In genomic region chrX:22081475-22082092, GRCh38 we compare ENCODE assay signal across 8 cellular contexts. TPM values are rescaled to one million over a fixed set of nuclear protein-coding genes. Genes with fewer than 3 reads are reported as not detected.
DNase-seq lines count a peak whose midpoint lies in the region; ATAC-seq, FAIRE-seq and TF ChIP-seq lines count a peak whose summit lies in the region.

No MANE protein-coding gene starts in this region.

- H3K79me2 ChIP-seq in endothelial cell of umbilical vein (ENCODE audit: control insufficient read depth, insufficient read depth, low read length): no peaks in the 10 kb centered on the region

- H3K9me1 ChIP-seq in endothelial cell of umbilical vein (replicated peaks; ENCODE audit: control insufficient read depth, extremely low read depth, insufficient read depth, low read length): no peaks in the 10 kb centered on the region

- CTCF ChIA-PET in endothelial cell of umbilical vein (lab: Charles Lee): interaction anchor here (0.7 to 4.2 kb wide), 15 partner anchors 9 to 1821 kb away, joined by 3 to 36 read pairs (median 6); no protein-coding TSS in a partner anchor

- no peak overlapping the region for H3K4me3 Mint-ChIP-seq in nephron progenitor cell

- no peaks in the 10 kb centered on the region for H3K9me3 ChIP-seq in endothelial cell of umbilical vein (replicated peaks; ENCODE audit: control insufficient read depth, insufficient read depth, low read length)

- H3K4me3 ChIP-seq in endothelial cell of umbilical vein (replicated peaks in 1 of 3; ENCODE audit: insufficient read depth in 1 of 3, low read depth in 1 of 3, low read length in 3 of 3): no peak overlapping the region

- no peaks in the 10 kb centered on the region for H3K36me3 Mint-ChIP-seq in nephron progenitor cell (ENCODE audit: low read depth)

- peak; percentile 74 for FAIRE-seq in endothelial cell of umbilical vein (lab: Jason Lieb, UNC)

- no peak overlapping the region for H2AFZ ChIP-seq in endothelial cell of umbilical vein (ENCODE audit: low read depth, low read length)

- H3K27ac ChIP-seq in endothelial cell of umbilical vein (ENCODE audit: insufficient read depth, low read depth, low read length): no peak overlapping the region

- no peak for TF ChIP-seq POLR2A in endothelial cell of umbilical vein (IDR thresholded peaks at IDR 0.05; ENCODE audit: low read depth, low read length)

- H3K4me1 Mint-ChIP-seq in nephron progenitor cell: no peaks in the 10 kb centered on the region

- intact Hi-C loops in endothelial cell of umbilical vein (cut with micrococcal nuclease): loop anchor here (1.0 to 5.0 kb wide), 4 partner anchors 55 to 1236 kb away; no protein-coding TSS in a partner anchor

- no peaks in the 10 kb centered on the region for H3K36me3 ChIP-seq in endothelial cell of umbilical vein (ENCODE audit: control insufficient read depth in 2 of 2, extremely low read depth in 1 of 2, insufficient read depth in 2 of 2, low read length in 2 of 2)

- peak; percentile 53 for DNase-seq in D341Med (ENCODE audit: low spot score)
- DNase-seq in MV-4-11 (lab: John Stamatoyannopoulos, UW): peak; percentile 35
- DNase-seq in activated CD4-positive, alpha-beta T cell treated with anti-CD3 and anti-CD28 coated beads for 4 hours: peak; percentile 32 to 53
- DNase-seq in endothelial cell of umbilical vein (ENCODE audit: low read depth, low spot score): peak; percentile 46
- DNase-seq in nephron progenitor cell: peak; percentile 75

- ATAC-seq in GM21526 (IDR thresholded peaks at IDR 0.05; ENCODE audit: low FRiP score, unreplicated experiment): peak; percentile 85
- ATAC-seq in HG02970 (IDR thresholded peaks at IDR 0.05; ENCODE audit: low FRiP score, unreplicated experiment): no peak
- no peak for ATAC-seq in HG02610 (IDR thresholded peaks at IDR 0.05; ENCODE audit: unreplicated experiment)

- H3K9ac ChIP-seq in endothelial cell of umbilical vein (replicated peaks; ENCODE audit: extremely low read depth, insufficient read depth, low read length): no peak overlapping the region

- peaks cover 6% of the 10 kb centered on the region for H3K9me3 Mint-ChIP-seq in nephron progenitor cell

- H4K20me1 ChIP-seq in endothelial cell of umbilical vein (replicated peaks; ENCODE audit: control insufficient read depth, extremely low read depth, insufficient read depth, low read length): no peaks in the 10 kb centered on the region

- dilution Hi-C loops in endothelial cell of umbilical vein (cut with MboI; ENCODE audit: extremely low pct_ligation_motif_present, low sequenced_read_pairs): no loop called here

- TF ChIP-seq CTCF in endothelial cell of umbilical vein (IDR thresholded peaks at IDR 0.05; ENCODE audit: extremely low read depth in 1 of 2, insufficient read depth in 1 of 2, low read depth in 1 of 2, low read length in 2 of 2) (peak; percentile 56 to 67), nephron progenitor cell (IDR thresholded peaks at IDR 0.05) (peak; percentile 80)

- POLR2A ChIA-PET in endothelial cell of umbilical vein (lab: Charles Lee): no interaction called here

- peaks cover 5% of the 10 kb centered on the region for H3K27me3 Mint-ChIP-seq in nephron progenitor cell (ENCODE audit: low read depth, poor library complexity)

- no peak overlapping the region for H3K27ac Mint-ChIP-seq in nephron progenitor cell

- H3K4me1 ChIP-seq in endothelial cell of umbilical vein (ENCODE audit: control insufficient read depth, extremely low read depth, insufficient read depth, low read length): peaks cover 2% of the 10 kb centered on the region

- H3K27me3 ChIP-seq in endothelial cell of umbilical vein (ENCODE audit: control insufficient read depth in 2 of 2, insufficient read depth in 2 of 2, low read length in 2 of 2): no peaks in the 10 kb centered on the region

- H3K4me2 ChIP-seq in endothelial cell of umbilical vein (ENCODE audit: insufficient read depth, low read length): no peak overlapping the region

- no TSS peak for BruUV-seq in endothelial cell of umbilical vein (replicated peaks; lab: Mats Ljungman, UMichigan)

TF ChIP-seq in endothelial cell of umbilical vein, 7 proteins besides CTCF, POLR2A, EP300 and RAD21:
- TF ChIP-seq GATA2 (IDR thresholded peaks at IDR 0.05; ENCODE audit: insufficient read depth, insufficient read length, low read depth, low read length) (no peak), POLR2AphosphoS5 (IDR thresholded peaks at IDR 0.05; ENCODE audit: insufficient read depth, low read depth, low read length) (no peak), JUN (IDR thresholded peaks at IDR 0.05; ENCODE audit: borderline replicate concordance, insufficient read depth, insufficient read length, low read depth) (no peak), EZH2 (IDR thresholded peaks at IDR 0.05; ENCODE audit: borderline replicate concordance, low read depth, low read length, severe bottlenecking) (no peak), FOS (IDR thresholded peaks at IDR 0.05; ENCODE audit: borderline replicate concordance, insufficient read depth, low read length) (no peak), MYC (IDR thresholded peaks at IDR 0.05; ENCODE audit: low read depth, low read length) (no peak)
- TF ChIP-seq, protein P1, sequence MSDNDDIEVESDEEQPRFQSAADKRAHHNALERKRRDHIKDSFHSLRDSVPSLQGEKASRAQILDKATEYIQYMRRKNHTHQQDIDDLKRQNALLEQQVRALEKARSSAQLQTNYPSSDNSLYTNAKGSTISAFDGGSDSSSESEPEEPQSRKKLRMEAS (IDR thresholded peaks at IDR 0.05; ENCODE audit: insufficient read depth, insufficient read length): no peak

RNA-seq across cellular contexts. Expression of gene PHEX, which starts 49.5 kb away (rescaled TPM):
- total RNA-seq in endothelial cell of umbilical vein: 0.44 TPM in 2 replicates
- polyA plus RNA-seq in endothelial cell of umbilical vein: 0.07 and 0.10 TPM in 2 replicates
- polyA plus RNA-seq in endothelial cell of umbilical vein (2011; cell fraction: cytosol; rRNA removed): 0.13 and 0.24 TPM in 2 replicates
- polyA plus RNA-seq in endothelial cell of umbilical vein (2011; cell fraction: nucleus; rRNA removed): 0.67 and 0.97 TPM in 2 replicates
- 1.1 and 1.5 TPM in 2 replicates for polyA plus RNA-seq in endothelial cell of umbilical vein (2012)
- 0.70 and 1.0 TPM in 2 replicates for polyA minus RNA-seq in endothelial cell of umbilical vein
- polyA minus RNA-seq in endothelial cell of umbilical vein (2011; cell fraction: cytosol; rRNA and poly(A)+ RNA removed): not detected
- 0.63 and 2.5 TPM in 2 replicates for polyA minus RNA-seq in endothelial cell of umbilical vein (2011; cell fraction: nucleus; rRNA and poly(A)+ RNA removed)
